14 cellular contexts compared by ENCODE assay signal in the genomic region with DNA sequence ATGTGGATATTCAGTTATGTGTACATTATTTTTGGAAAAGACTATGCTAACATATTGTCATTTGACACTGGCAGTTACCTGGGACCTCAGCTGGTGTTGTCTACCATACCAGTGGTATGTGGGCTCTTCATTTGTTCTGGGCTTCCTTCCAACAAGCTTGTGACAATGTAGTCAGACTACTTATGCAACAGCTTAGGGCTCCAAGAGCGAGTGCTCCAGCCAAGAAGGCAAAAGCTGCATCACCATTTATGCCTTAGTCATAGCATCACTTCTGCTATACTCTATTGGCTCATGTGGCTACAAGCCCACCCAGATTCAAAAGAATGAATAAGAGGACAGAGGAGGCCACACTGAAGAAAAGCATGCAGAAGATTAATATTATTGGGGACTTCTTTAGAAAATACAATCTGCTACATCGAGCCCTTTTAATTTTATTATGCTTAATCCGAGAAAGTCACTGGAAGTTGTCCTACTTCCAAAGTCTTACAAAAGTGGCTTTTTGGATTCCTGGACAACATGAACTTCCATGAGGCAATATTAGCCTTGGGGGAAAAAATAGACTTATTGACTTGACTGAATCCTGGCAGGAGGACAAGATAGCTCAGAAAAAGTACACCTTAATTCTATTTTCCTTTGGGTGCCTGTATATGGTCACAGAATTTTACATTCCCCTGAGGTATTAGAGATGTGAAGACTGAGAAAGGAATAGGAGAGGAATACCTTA.
DNase-seq lines count a peak whose midpoint lies in the region; FAIRE-seq and TF ChIP-seq lines count a peak whose summit lies in the region.
"Had no signal": no experiment of that assay in that cellular context is flagged by ENCODE, and none has a peak within 500 bp of the region (broad histone marks: within the 10 kb centered on the region; RNA-seq: fewer than 3 reads in every experiment).

No MANE protein-coding gene starts in this region.

- TF ChIP-seq CTCF in foreskin fibroblast (IDR thresholded peaks at IDR 0.05; ENCODE audit: low read depth, low read length) (no peak), D721Med (IDR thresholded peaks at IDR 0.05; ENCODE audit: insufficient read depth, missing control alignments) (no peak)

- no peaks in the 10 kb centered on the region for H3K9me3 ChIP-seq in SJSA1 (replicated peaks)

- H3K4me3 ChIP-seq in SJSA1 (no peak overlapping the region), foreskin fibroblast (ENCODE audit: low read depth in 1 of 2, low read length in 2 of 2) (no peak overlapping the region)
- H3K4me3 ChIP-seq: coronary artery had no signal

- H3K27me3 ChIP-seq in SJSA1 (replicated peaks), result no peaks in the 10 kb centered on the region

- DNase-seq in EL (peak; percentile 50), SJSA1 (ENCODE audit: low read depth in 1 of 2, low spot score in 2 of 2) (peak; percentile 31 to 44), foreskin fibroblast (peak; percentile 87 to 88), renal cortical epithelial cell (ENCODE audit: low read depth) (peak; percentile 44), NCI-H510A treated with DMSO at 0.1 percent for 48 hours (lab: John Stamatoyannopoulos, UW) (no peak), D721Med (ENCODE audit: insufficient read length, low spot score) (no peak), NCI-H1930 (lab: John Stamatoyannopoulos, UW) (no peak), iPS-NIHi7 (ENCODE audit: extremely low spot score) (no peak)
- DNase-seq: activated CD4-positive, alpha-beta T cell treated with anti-CD3 and anti-CD28 coated beads for 48 hours; midbrain; NCI-H1092 treated with DMSO at 0.1 percent for 48 hours; small intestine had no signal

- no peak overlapping the region for H3K27ac ChIP-seq in SJSA1
- H3K27ac ChIP-seq: coronary artery had no signal

- no peaks in the 10 kb centered on the region for H3K36me3 ChIP-seq in SJSA1

- H3K4me1 ChIP-seq in SJSA1 (replicated peaks), result peaks cover 9% of the 10 kb centered on the region

- FAIRE-seq in D721Med (lab: Jason Lieb, UNC), result no peak
- FAIRE-seq: GM12891, small intestine had no signal

Comparison
In these comparisons a context has a peak if more than half of its experiments do, and no peak if none do; other contexts are left out.
1. DNase-seq: peak in EL (single experiment), SJSA1 (2 of 2), foreskin fibroblast (2 of 2) and renal cortical epithelial cell (single experiment); none in NCI-H510A treated with DMSO at 0.1 percent for 48 hours (single experiment), D721Med (single experiment), NCI-H1930 (0 of 2) and iPS-NIHi7 (single experiment).